Comparison of ENCODE assay signal across 8 cellular contexts in the genomic region with DNA sequence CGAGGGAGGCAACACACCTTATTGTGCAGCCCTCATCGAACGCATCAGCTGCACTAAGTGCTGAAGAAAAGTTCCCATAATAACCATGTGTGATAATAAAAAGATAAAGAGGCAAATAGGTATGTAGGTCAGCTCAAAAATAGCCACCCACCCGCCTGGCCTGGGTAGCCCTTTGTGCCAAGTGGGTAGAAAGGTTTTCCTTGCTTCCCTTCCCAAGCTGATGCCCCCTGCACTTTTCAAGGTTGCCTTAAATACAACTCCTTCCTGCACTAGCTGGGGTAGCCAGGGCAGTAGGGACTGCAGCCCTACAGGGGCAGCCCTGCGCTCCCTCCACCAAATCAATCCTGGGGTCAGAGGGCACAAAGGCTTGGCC. TPM values are rescaled to one million over a fixed set of nuclear protein-coding genes. Genes with fewer than 3 reads are reported as not detected.
A peak's percentile ranks its signal among the peaks of the same experiment; 100 is the strongest.
DNase-seq lines count a peak whose midpoint lies in the region; ATAC-seq and TF ChIP-seq lines count a peak whose summit lies in the region.

No MANE protein-coding gene starts in this region.

- H3K4me2 ChIP-seq in GM23338 = peak overlapping the region; percentile 92

- CTCF ChIA-PET in activated CD4-positive, alpha-beta memory T cell treated with anti-CD3 and anti-CD28 coated beads for 36 hours (lab: Charles Lee) = interaction anchor here (0.7 to 3.1 kb wide), 13 partner anchors 12 to 211 kb away, joined by 3 to 43 read pairs (median 4); a partner anchor contains a TSS

- H3K4me3 ChIP-seq in GM23338 = peak overlapping the region; percentile 62; the same call in 1 of the 2 replicates
- H3K4me3 ChIP-seq in right cardiac atrium (ENCODE audit: low read length) = no peak overlapping the region
- H3K4me3 ChIP-seq in skin epidermis = peak overlapping the region in 3 of 7 experiments; percentile 16 to 45 (median 40)

- no peaks in the 10 kb centered on the region for H3K36me3 ChIP-seq in GM23338 (ENCODE audit: insufficient read depth)

- H3K79me2 ChIP-seq in GM23338 (replicated peaks; ENCODE audit: insufficient read depth) = no peaks in the 10 kb centered on the region

- peak overlapping the region; percentile 55 for H3K4me3 Mint-ChIP-seq in GM23338
- peak overlapping the region; percentile 84 for H3K4me3 Mint-ChIP-seq in activated CD4-positive, alpha-beta memory T cell treated with anti-CD3 and anti-CD28 coated beads for 36 hours

- H3K27me3 ChIP-seq in GM23338 (ENCODE audit: insufficient read depth) (no peaks in the 10 kb centered on the region), right cardiac atrium (ENCODE audit: control insufficient read depth, insufficient read depth) (no peaks in the 10 kb centered on the region)

- peaks cover 61% of the 10 kb centered on the region for H3K4me1 Mint-ChIP-seq in GM23338
- H3K4me1 Mint-ChIP-seq in activated CD4-positive, alpha-beta memory T cell treated with anti-CD3 and anti-CD28 coated beads for 36 hours (ENCODE audit: low read depth) = peaks cover 64% of the 10 kb centered on the region

- WGBS in right cardiac atrium = 32% methylated on average over 5 of the region's 5 CpGs

- DNase-seq in GM23338 (ENCODE audit: low spot score) = no peak
- no peak for DNase-seq in activated CD4-positive, alpha-beta memory T cell treated with anti-CD3 and anti-CD28 coated beads for 36 hours
- DNase-seq in right cardiac atrium = no peak
- no peak for DNase-seq in germinal center (ENCODE audit: low spot score)
- no peak for DNase-seq in AG08395 (ENCODE audit: low spot score)

- peak overlapping the region; percentile 15; the same call in 1 of the 2 replicates for H2AFZ ChIP-seq in GM23338

- H3K27ac Mint-ChIP-seq in GM23338 = peak overlapping the region; percentile 99
- peak overlapping the region; percentile 99 for H3K27ac Mint-ChIP-seq in activated CD4-positive, alpha-beta memory T cell treated with anti-CD3 and anti-CD28 coated beads for 36 hours

- POLR2A ChIA-PET in activated CD4-positive, alpha-beta memory T cell treated with anti-CD3 and anti-CD28 coated beads for 36 hours (lab: Charles Lee) = interaction anchor here (0.7 to 7.4 kb wide), 18 partner anchors 9 to 95 kb away, joined by 3 to 142 read pairs (median 7); a partner anchor contains a TSS

- ATAC-seq in GM23338 (no peak; the same call in 2 of the 3 replicates), right cardiac atrium (peak in 1 of 2 donors; percentile 43), GM21529 (IDR thresholded peaks at IDR 0.05; ENCODE audit: unreplicated experiment) (no peak), HG03280 (IDR thresholded peaks at IDR 0.05; ENCODE audit: unreplicated experiment) (no peak)

- H3F3A ChIP-seq in GM23338 (replicated peaks; ENCODE audit: low read depth) = peaks cover 24% of the 10 kb centered on the region

- H3K9me3 ChIP-seq in right cardiac atrium (ENCODE audit: control insufficient read depth, low read length) = no peaks in the 10 kb centered on the region

- H3K4me1 ChIP-seq in GM23338 (ENCODE audit: insufficient read depth) = peaks cover 27% of the 10 kb centered on the region
- peaks cover 22% of the 10 kb centered on the region for H3K4me1 ChIP-seq in right cardiac atrium (ENCODE audit: control insufficient read depth, insufficient read depth, low read length)

- peaks cover 30% of the 10 kb centered on the region for H3K27me3 Mint-ChIP-seq in GM23338 (ENCODE audit: insufficient read depth, low read depth, poor library complexity)
- peaks cover 2% of the 10 kb centered on the region for H3K27me3 Mint-ChIP-seq in activated CD4-positive, alpha-beta memory T cell treated with anti-CD3 and anti-CD28 coated beads for 36 hours

- H4K20me1 ChIP-seq in GM23338 (replicated peaks; ENCODE audit: insufficient read depth) = no peaks in the 10 kb centered on the region

- no peaks in the 10 kb centered on the region for H3K36me3 Mint-ChIP-seq in GM23338 (ENCODE audit: low read depth)
- no peaks in the 10 kb centered on the region for H3K36me3 Mint-ChIP-seq in activated CD4-positive, alpha-beta memory T cell treated with anti-CD3 and anti-CD28 coated beads for 36 hours

- H3K9me3 Mint-ChIP-seq in GM23338 = no peaks in the 10 kb centered on the region
- H3K9me3 Mint-ChIP-seq in activated CD4-positive, alpha-beta memory T cell treated with anti-CD3 and anti-CD28 coated beads for 36 hours = no peaks in the 10 kb centered on the region

- TF ChIP-seq CTCF in GM23338 (conservative IDR thresholded peaks at IDR 0.05; ENCODE audit: low read depth in 2 of 2) = no peak

- H3K27ac ChIP-seq in GM23338 (ENCODE audit: low read depth) = peak overlapping the region; percentile 96
- peak overlapping the region; percentile 95 for H3K27ac ChIP-seq in right cardiac atrium (ENCODE audit: low read length)
- H3K27ac ChIP-seq in skin epidermis = peak overlapping the region in 20 of 21 experiments; percentile 74 to 96 (median 88)

- H3K9me2 ChIP-seq in GM23338 (ENCODE audit: insufficient read depth) = no peaks in the 10 kb centered on the region

- intact Hi-C loops in activated CD4-positive, alpha-beta memory T cell treated with anti-CD3 and anti-CD28 coated beads for 36 hours (cut with micrococcal nuclease) = loop anchor here (5.0 kb wide), 1 partner anchor 178 kb away; no protein-coding TSS in a partner anchor
- intact Hi-C loops in right cardiac atrium (cut with DNase I) = no loop called here

TF ChIP-seq in GM23338, 12 proteins besides CTCF, POLR2A, EP300 and RAD21:
- TF ChIP-seq ZNF331 (CRISPR knock-in tag; IDR thresholded peaks at IDR 0.05; ENCODE audit: low read depth) (no peak), POLR2AphosphoS5 (IDR thresholded peaks at IDR 0.05; ENCODE audit: low read depth) (no peak), STAT1 (IDR thresholded peaks at IDR 0.05; ENCODE audit: unreplicated experiment) (no peak), EZH2 (IDR thresholded peaks at IDR 0.05; ENCODE audit: low read depth, unreplicated experiment) (no peak), ZNF114 (CRISPR knock-in tag; IDR thresholded peaks at IDR 0.05) (no peak)
- TF ChIP-seq, protein P1, sequence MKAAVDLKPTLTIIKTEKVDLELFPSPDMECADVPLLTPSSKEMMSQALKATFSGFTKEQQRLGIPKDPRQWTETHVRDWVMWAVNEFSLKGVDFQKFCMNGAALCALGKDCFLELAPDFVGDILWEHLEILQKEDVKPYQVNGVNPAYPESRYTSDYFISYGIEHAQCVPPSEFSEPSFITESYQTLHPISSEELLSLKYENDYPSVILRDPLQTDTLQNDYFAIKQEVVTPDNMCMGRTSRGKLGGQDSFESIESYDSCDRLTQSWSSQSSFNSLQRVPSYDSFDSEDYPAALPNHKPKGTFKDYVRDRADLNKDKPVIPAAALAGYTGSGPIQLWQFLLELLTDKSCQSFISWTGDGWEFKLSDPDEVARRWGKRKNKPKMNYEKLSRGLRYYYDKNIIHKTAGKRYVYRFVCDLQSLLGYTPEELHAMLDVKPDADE (IDR thresholded peaks at IDR 0.05) = peak; percentile 14; the same call in 1 of the 2 replicates

RNA-seq across cellular contexts. Expression of a gene that starts 13.5 kb away (rescaled TPM):
- 110 and 136 TPM in 2 replicates for total RNA-seq in GM23338 (2014; rRNA removed; shearing (Covaris generic))
- polyA plus RNA-seq in GM23338 (2016; fragmentation: Nextera tagmentation; extraction: Ambion mirVana) (108 and 114 TPM in 2 replicates), right cardiac atrium (53.6 TPM)
- total RNA-seq in activated CD4-positive, alpha-beta memory T cell treated with anti-CD3 and anti-CD28 coated beads for 36 hours = 100 to 1,000 TPM; 637 TPM
- total RNA-seq in right cardiac atrium = 100 to 1,000 TPM in 1 of 4 donors, 10 to 100 TPM in 3; 33.0 to 113 (median 76.5) TPM

RNA-seq across cellular contexts. Expression of a gene that starts 44.1 kb away (rescaled TPM):
- total RNA-seq in GM23338 (2014; rRNA removed; shearing (Covaris generic)) = 30.3 and 37.2 TPM in 2 replicates
- polyA plus RNA-seq in GM23338 (2016; fragmentation: Nextera tagmentation; extraction: Ambion mirVana) (13.5 and 13.7 TPM in 2 replicates), right cardiac atrium (26.0 TPM)
- total RNA-seq in activated CD4-positive, alpha-beta memory T cell treated with anti-CD3 and anti-CD28 coated beads for 36 hours = 10 to 100 TPM; 50.9 to 52.5 TPM
- total RNA-seq in right cardiac atrium = 10 to 100 TPM; 27.6 to 37.9 (median 32.8) TPM

RNA-seq across cellular contexts. Expression of a gene that starts 44.4 kb away (rescaled TPM):
- 77.5 and 88.5 TPM in 2 replicates for total RNA-seq in GM23338 (2014; rRNA removed; shearing (Covaris generic))
- polyA plus RNA-seq in GM23338 (2016; fragmentation: Nextera tagmentation; extraction: Ambion mirVana) (116 and 126 TPM in 2 replicates), right cardiac atrium (287 TPM)
- 100 to 1,000 TPM; 119 to 122 TPM for total RNA-seq in activated CD4-positive, alpha-beta memory T cell treated with anti-CD3 and anti-CD28 coated beads for 36 hours
- 100 to 1,000 TPM; 190 to 236 (median 223) TPM for total RNA-seq in right cardiac atrium
